ENCODE assay signal across 27 cellular contexts in the genomic region with DNA sequence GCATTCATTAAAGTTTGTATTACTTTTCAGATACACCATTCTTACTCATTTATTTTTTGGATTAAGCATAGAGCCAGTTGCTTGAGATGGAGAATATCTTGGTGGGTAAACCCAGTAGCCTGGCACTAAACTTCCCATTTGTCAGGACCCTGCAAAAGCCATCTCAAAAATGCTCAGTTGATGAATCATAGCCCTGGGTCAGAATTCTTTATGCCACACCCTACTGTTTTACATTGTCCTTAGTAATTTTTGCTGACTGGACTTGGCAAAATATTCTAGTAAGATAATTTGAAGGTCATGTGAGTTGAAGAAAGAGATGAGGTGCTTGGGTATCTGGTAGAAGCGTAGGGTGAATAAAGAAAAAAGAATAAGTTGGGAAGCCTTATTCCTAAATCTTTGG. TPM values are rescaled to one million over a fixed set of nuclear protein-coding genes. Genes with fewer than 3 reads are reported as not detected.
"Had no signal": no experiment of that assay in that cellular context is flagged by ENCODE, and none has a peak within 500 bp of the region (broad histone marks: within the 10 kb centered on the region; RNA-seq: fewer than 3 reads in every experiment).

No MANE protein-coding gene starts in this region.

- H3K27me3 ChIP-seq: breast epithelium, esophagus squamous epithelium, heart left ventricle, thyroid gland had no signal

- H3K4me3 Mint-ChIP-seq: activated B cell treated with CpG ODN at 0.5 μM for 24 hours; activated naive CD8-positive, alpha-beta T cell; activated T-cell treated with anti-CD3 and anti-CD28 coated beads, Interleukin-2, amount 50 U/mL, for 4 hours; endodermal cell; memory B cell; natural killer cell treated with Interleukin-12 subunit alpha and Interleukin-12 subunit beta and Interleukin-15 and Interleukin-18, amount 100 ng/mL, for 72 hours; stimulated activated naive CD8-positive, alpha-beta T cell treated with anti-CD3 and anti-CD28 coated beads, Interleukin-15, Interleukin-2, amounts not matched to agents 100 ng/mL and 50 ng/mL, for 24 hours had no signal

- H3K27ac ChIP-seq: breast epithelium, coronary artery, esophagus squamous epithelium, heart left ventricle, thyroid gland had no signal

- H3K27ac Mint-ChIP-seq: activated B cell treated with CpG ODN at 0.5 μM for 24 hours; activated naive CD8-positive, alpha-beta T cell; activated T-helper 2 cell treated with anti-CD3 and anti-CD28 coated beads, Interferon-gamma antibody, Interleukin-2, Interleukin-4, amounts not matched to agents 10 μg/mL and 5 μg/mL and 100 μg/mL, durations not matched to agents 14 hours and 24 hours and 36 hours; endodermal cell; memory B cell; natural killer cell treated with Interleukin-12 subunit alpha and Interleukin-12 subunit beta and Interleukin-15 and Interleukin-18, amount 100 ng/mL, for 72 hours; progenitor cell of endocrine pancreas; stimulated activated naive CD8-positive, alpha-beta T cell treated with anti-CD3 and anti-CD28 coated beads, Interleukin-15, Interleukin-2, amounts not matched to agents 100 ng/mL and 50 ng/mL, for 24 hours had no signal

- H3K4me1 ChIP-seq: breast epithelium, esophagus squamous epithelium, heart left ventricle, thyroid gland had no signal

- H3K9me3 Mint-ChIP-seq: activated T-cell treated with anti-CD3 and anti-CD28 coated beads, Interleukin-2, amount 50 U/mL, for 4 hours; activated T-helper 2 cell treated with anti-CD3 and anti-CD28 coated beads, Interferon-gamma antibody, Interleukin-2, Interleukin-4, amounts not matched to agents 10 μg/mL and 5 μg/mL and 100 μg/mL, durations not matched to agents 14 hours and 24 hours and 36 hours; natural killer cell treated with Interleukin-12 subunit alpha and Interleukin-12 subunit beta and Interleukin-15 and Interleukin-18, amount 100 ng/mL, for 72 hours had no signal

- DNase-seq: activated B cell treated with CpG ODN at 0.5 μM for 24 hours; activated CD4-positive, alpha-beta T cell treated with anti-CD3 and anti-CD28 coated beads for 4 hours; activated CD4-positive, alpha-beta T cell treated with anti-CD3 and anti-CD28 coated beads, Interleukin-2, amount 50 U/mL, for 48 hours; activated CD8-positive, alpha-beta memory T cell treated with anti-CD3 and anti-CD28 coated beads, Interleukin-2, amount 50 U/mL, for 48 hours; activated naive CD4-positive, alpha-beta T cell; activated T-cell treated with anti-CD3 and anti-CD28 coated beads, Interleukin-2, amount 50 U/mL, for 4 hours; cerebellar nuclear complex; endodermal cell; esophagus squamous epithelium; heart left ventricle; islet precursor cell; left cardiac atrium; retina; substantia nigra; T-helper 2 cell; thyroid gland had no signal

- H3K36me3 ChIP-seq: breast epithelium, thyroid gland had no signal

- H3K36me3 Mint-ChIP-seq: activated naive CD8-positive, alpha-beta T cell; memory B cell; natural killer cell treated with Interleukin-12 subunit alpha and Interleukin-12 subunit beta and Interleukin-15 and Interleukin-18, amount 100 ng/mL, for 72 hours had no signal

- H3K4me1 Mint-ChIP-seq: activated B cell treated with CpG ODN at 0.5 μM for 24 hours, memory B cell had no signal

- ATAC-seq: activated T-cell treated with anti-CD3 and anti-CD28 coated beads, Interleukin-2, amount 50 U/mL, for 4 hours; heart left ventricle; left cardiac atrium; natural killer cell treated with Interleukin-12 subunit alpha and Interleukin-12 subunit beta and Interleukin-15 and Interleukin-18, amount 100 ng/mL, for 72 hours had no signal

- H3K27me3 Mint-ChIP-seq: memory B cell, progenitor cell of endocrine pancreas had no signal

- H3K4me3 ChIP-seq: breast epithelium, coronary artery, esophagus squamous epithelium, heart left ventricle, thyroid gland had no signal

- H3K9me3 ChIP-seq: thyroid gland had no signal

RNA-seq across cellular contexts. Expression of gene C7, which starts 50.7 kb away (rescaled TPM):
- total RNA-seq: activated B cell treated with CpG ODN at 0.5 μM for 24 hours; activated CD8-positive, alpha-beta memory T cell treated with anti-CD3 and anti-CD28 coated beads for 36 hours; activated T-helper 2 cell treated with anti-CD3 and anti-CD28 coated beads, Interferon-gamma antibody, Interleukin-2, Interleukin-4, amounts not matched to agents 10 μg/mL and 5 μg/mL and 100 μg/mL, durations not matched to agents 14 hours and 24 hours and 36 hours; fibroblast of villous mesenchyme; natural killer cell treated with Interleukin-12 subunit alpha and Interleukin-12 subunit beta and Interleukin-15 and Interleukin-18, amount 100 ng/mL, for 72 hours; osteocyte had no signal
